In genomic region chr6:10446548-10446947, GRCh38 we compare ENCODE assay signal across 8 cellular contexts.
"Had no signal": no experiment of that assay in that cellular context is flagged by ENCODE, and none has a peak within 500 bp of the region (broad histone marks: within the 10 kb centered on the region; RNA-seq: fewer than 3 reads in every experiment).

No MANE protein-coding gene starts in this region.

- ATAC-seq: GM12878 had no signal

- H3K4me3 ChIP-seq: GM12878 had no signal

- DNase-seq: GDM1, GF-D8 had no signal

- FAIRE-seq: G401.6, GM12878, GM12891, GM12892, GM18507, GM19239 had no signal
